1 cellular context compared by ENCODE assay signal in genomic region chr4:7233006-7233580, GRCh38.
TF ChIP-seq lines count a peak whose summit lies in the region.

No MANE protein-coding gene starts in this region.

TF ChIP-seq in K562, 482 proteins besides CTCF, POLR2A, EP300 and RAD21:
- TF ChIP-seq GABPA (tag; conservative IDR thresholded peaks at IDR 0.05; ENCODE audit: low read depth) (no peak), ZNF165 (CRISPR knock-in tag; IDR thresholded peaks at IDR 0.05; ENCODE audit: borderline replicate concordance) (no peak), BCL6 (CRISPR knock-in tag; IDR thresholded peaks at IDR 0.05) (no peak), ASH1L (IDR thresholded peaks at IDR 0.05; ENCODE audit: borderline replicate concordance, low read depth, partially characterized antibody) (no peak), DACH1 (IDR thresholded peaks at IDR 0.05; ENCODE audit: partially characterized antibody) (no peak), HDAC8 (tag; IDR thresholded peaks at IDR 0.05) (no peak), NFIC (IDR thresholded peaks at IDR 0.05) (no peak), ZNF561 (CRISPR knock-in tag; conservative IDR thresholded peaks at IDR 0.05) (no peak), HMG20B (CRISPR knock-in tag; IDR thresholded peaks at IDR 0.05) (no peak), ZNF695 (CRISPR knock-in tag; IDR thresholded peaks at IDR 0.05) (no peak), XRCC4 (IDR thresholded peaks at IDR 0.05; ENCODE audit: extremely low read depth, insufficient read depth, insufficient read length) (no peak)
